In the genomic region with DNA sequence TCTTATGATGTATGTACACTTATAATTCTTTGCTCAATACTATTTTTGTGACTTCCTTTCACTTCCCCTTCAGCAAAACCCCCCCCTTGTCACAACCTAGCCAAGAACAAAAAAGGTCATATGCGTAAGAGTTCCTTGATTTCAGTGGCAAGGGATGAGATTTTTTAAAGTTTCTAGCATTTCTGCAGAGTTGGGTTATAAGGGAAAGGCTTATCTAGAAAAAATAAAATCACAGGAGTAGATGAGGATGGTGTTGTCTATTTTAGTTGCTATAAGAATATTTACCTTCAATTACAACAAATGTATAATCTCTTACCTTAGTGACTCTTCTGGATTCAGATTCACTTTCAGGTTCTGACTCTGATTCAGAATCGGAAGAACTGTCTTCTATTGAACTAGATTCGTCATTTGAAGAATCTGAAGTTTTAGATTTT, we compare ENCODE assay signal across 16 cellular contexts.
DNase-seq lines count a peak whose midpoint lies in the region; ATAC-seq, FAIRE-seq and TF ChIP-seq lines count a peak whose summit lies in the region.
"Had no signal": no experiment of that assay in that cellular context is flagged by ENCODE, and none has a peak within 500 bp of the region (broad histone marks: within the 10 kb centered on the region; RNA-seq: fewer than 3 reads in every experiment).

No MANE protein-coding gene starts in this region.

- 48% methylated on average over 3 of the region's 3 CpGs for WGBS in GM12878 (ENCODE audit: insufficient coverage, insufficient replicate concordance, low lambda C conversion rate, missing lambda C conversion rate)
- WGBS in neuronal stem cell (ENCODE audit: extremely low coverage in 2 of 2, insufficient read length in 2 of 2, insufficient replicate concordance in 1 of 2), 2 donors, result no CpG with 5 or more reads among the region's 3 CpGs

- H3K4ac ChIP-seq in neuronal stem cell (ENCODE audit: low read length), result no peak overlapping the region

- H2BK12ac ChIP-seq in neuronal stem cell (ENCODE audit: low read length), result no peak overlapping the region

- H2AFZ ChIP-seq in GM12878 (ENCODE audit: control insufficient read depth, low read depth, low read length), result no peak overlapping the region
- H2AFZ ChIP-seq in neuronal stem cell (ENCODE audit: low read length), result no peak overlapping the region
- H2AFZ ChIP-seq: neural progenitor cell had no signal

- H3K4me3 Mint-ChIP-seq in activated naive CD4-positive, alpha-beta T cell treated with anti-CD3 and anti-CD28 coated beads, Interleukin-2, amount 10 ng/mL, durations not matched to agents 7 days and 5 days, result no peak overlapping the region
- H3K4me3 Mint-ChIP-seq: activated naive CD8-positive, alpha-beta T cell treated with anti-CD3 and anti-CD28 coated beads, Interleukin-2, amount 10 ng/mL, durations not matched to agents 7 days and 5 days; neural progenitor cell had no signal

- no peak overlapping the region for H3K14ac ChIP-seq in neuronal stem cell (ENCODE audit: low read length)

- TF ChIP-seq CTCF in GM12878 (IDR thresholded peaks at IDR 0.05 in 2 of 3, conservative IDR thresholded peaks at IDR 0.05 in 1 of 3; ENCODE audit: control insufficient read depth in 2 of 3, extremely low read depth in 1 of 3, insufficient read depth in 1 of 3, low read depth in 3 of 3, low read length in 3 of 3), result no peak

- TF ChIP-seq RAD21 in GM12878 (IDR thresholded peaks at IDR 0.05; ENCODE audit: insufficient read depth, low read depth, low read length), result no peak

- H2BK120ac ChIP-seq in neuronal stem cell (ENCODE audit: low read depth, low read length), result no peak overlapping the region

- H3K4me3 ChIP-seq in GM12878 (peak overlapping the region; percentile 29; the same call in 1 of the 2 replicates), neuronal stem cell (ENCODE audit: low read length in 2 of 2) (no peak overlapping the region)
- H3K4me3 ChIP-seq: neural progenitor cell had no signal

- no peak overlapping the region for H4K91ac ChIP-seq in neuronal stem cell (ENCODE audit: low read depth, low read length, poor library complexity)

- in situ Hi-C loops in GM12878 (cut with MboI), result no loop called here

- no peaks in the 10 kb centered on the region for H4K20me1 ChIP-seq in GM12878 (ENCODE audit: control insufficient read depth, insufficient read depth)

- H3K27ac ChIP-seq in GM12878 (ENCODE audit: control insufficient read depth, insufficient read depth) (peak overlapping the region; percentile 77), neuronal stem cell (replicated peaks; ENCODE audit: low read length) (no peak overlapping the region)
- H3K27ac ChIP-seq: neural progenitor cell had no signal

- no peak for TF ChIP-seq POLR2A in GM12878 (IDR thresholded peaks at IDR 0.05; ENCODE audit: low read depth, low read length)

- DNase-seq in GM12878 (ENCODE audit: low read depth, low spot score) (peak; percentile 35), GF-D8 (lab: John Stamatoyannopoulos, UW) (no peak), AG20443 (ENCODE audit: low spot score) (no peak), neuronal stem cell (ENCODE audit: low spot score) (no peak)
- DNase-seq in activated naive CD4-positive, alpha-beta T cell treated with anti-CD3 and anti-CD28 coated beads, Interleukin-2, amount 10 ng/mL, durations not matched to agents 7 days and 5 days, result no peak
- DNase-seq: activated naive CD8-positive, alpha-beta T cell treated with anti-CD3 and anti-CD28 coated beads, Interleukin-2, amount 10 ng/mL, durations not matched to agents 7 days and 5 days; C1 segment of cervical spinal cord; hippocampal formation; NCI-H1092 treated with DMSO at 0.1 percent for 48 hours; NCI-H446 treated with DMSO at 0.1 percent for 48 hours had no signal

- H3K9ac ChIP-seq in GM12878 (ENCODE audit: control insufficient read depth, insufficient read depth, low read length), result no peak overlapping the region; the same call in 1 of the 2 replicates
- no peak overlapping the region for H3K9ac ChIP-seq in neuronal stem cell (ENCODE audit: low read depth, low read length, poor library complexity)
- H3K9ac ChIP-seq: neural progenitor cell had no signal

- SMC1A ChIA-PET in GM12878 (lab: Charles Lee; ENCODE audit: uncharacterized antibody, unreplicated experiment), result no interaction called here

- H4K8ac ChIP-seq in neuronal stem cell (ENCODE audit: low read depth, low read length), result no peak overlapping the region

- no peaks in the 10 kb centered on the region for H3K4me1 Mint-ChIP-seq in activated naive CD4-positive, alpha-beta T cell treated with anti-CD3 and anti-CD28 coated beads, Interleukin-2, amount 10 ng/mL, durations not matched to agents 7 days and 5 days

- H3K9me3 Mint-ChIP-seq in activated naive CD4-positive, alpha-beta T cell treated with anti-CD3 and anti-CD28 coated beads, Interleukin-2, amount 10 ng/mL, durations not matched to agents 7 days and 5 days, result no peaks in the 10 kb centered on the region
- H3K9me3 Mint-ChIP-seq: activated naive CD8-positive, alpha-beta T cell treated with anti-CD3 and anti-CD28 coated beads, Interleukin-2, amount 10 ng/mL, durations not matched to agents 7 days and 5 days; neural progenitor cell had no signal

- no peaks in the 10 kb centered on the region for H3K79me1 ChIP-seq in neuronal stem cell (ENCODE audit: low read depth, low read length)

- ATAC-seq in GM18519 (IDR thresholded peaks at IDR 0.05; ENCODE audit: low FRiP score, unreplicated experiment) (peak; percentile 49), GM21576 (IDR thresholded peaks at IDR 0.05; ENCODE audit: unreplicated experiment) (peak; percentile 50), HG03354 (IDR thresholded peaks at IDR 0.05; ENCODE audit: poor library complexity, severe bottlenecking, unreplicated experiment) (peak; percentile 84), GM12878 (peak; percentile 83)

- H3K18ac ChIP-seq in neuronal stem cell (ENCODE audit: low read length), result no peak overlapping the region

- H3K4me2 ChIP-seq in GM12878 (ENCODE audit: control insufficient read depth, insufficient read depth) (peak overlapping the region; percentile 63), neuronal stem cell (ENCODE audit: insufficient read depth, low read length, poor library complexity, severe bottlenecking) (no peak overlapping the region)
- H3K4me2 ChIP-seq: neural progenitor cell had no signal

- BruUV-seq in GM12878 (replicated peaks; lab: Mats Ljungman, UMichigan), result no TSS peak

- H2AK5ac ChIP-seq in neuronal stem cell (ENCODE audit: low read depth, low read length), result no peak overlapping the region

- no peaks in the 10 kb centered on the region for H3K79me2 ChIP-seq in GM12878 (ENCODE audit: control insufficient read depth, insufficient read depth, low read length)

- peaks cover 28% of the 10 kb centered on the region for H3K36me3 Mint-ChIP-seq in activated naive CD4-positive, alpha-beta T cell treated with anti-CD3 and anti-CD28 coated beads, Interleukin-2, amount 10 ng/mL, durations not matched to agents 7 days and 5 days

- POLR2A ChIA-PET in GM12878 (lab: Charles Lee), result no interaction called here

- peak; percentile 59 for FAIRE-seq in GM12878 (lab: Jason Lieb, UNC)
- FAIRE-seq: HTR-8/SVneo, TTC549 had no signal

- H3K9me3 ChIP-seq in GM12878 (replicated peaks; ENCODE audit: control insufficient read depth, insufficient read depth, low read length), result no peaks in the 10 kb centered on the region
- no peaks in the 10 kb centered on the region for H3K9me3 ChIP-seq in neuronal stem cell (replicated peaks in 1 of 2; ENCODE audit: control insufficient read depth in 2 of 2, insufficient read depth in 1 of 2, low read depth in 1 of 2, low read length in 2 of 2)

- H3K36me3 ChIP-seq in GM12878 (ENCODE audit: control insufficient read depth in 2 of 2, insufficient read depth in 2 of 2, low read length in 1 of 2), result peaks cover 1 to 3% of the 10 kb centered on the region in 2 experiments; a peak in 1 of 4 replicates
- peaks cover 0 to 95% of the 10 kb centered on the region in 2 donors for H3K36me3 ChIP-seq in neuronal stem cell (replicated peaks in 1 of 2; ENCODE audit: control insufficient read depth in 2 of 2, insufficient read depth in 2 of 2, low read length in 2 of 2)

- RAD21 ChIA-PET in GM12878 (lab: Charles Lee; ENCODE audit: unreplicated experiment), result no interaction called here

- CTCF ChIA-PET in GM12878 (lab: Yijun Ruan, JAX), result no interaction called here
- CTCF ChIA-PET in activated naive CD4-positive, alpha-beta T cell treated with anti-CD3 and anti-CD28 coated beads, Interleukin-2, amount 10 ng/mL, durations not matched to agents 7 days and 5 days (lab: Charles Lee), result no interaction called here

- H3K27ac Mint-ChIP-seq in activated naive CD4-positive, alpha-beta T cell treated with anti-CD3 and anti-CD28 coated beads, Interleukin-2, amount 10 ng/mL, durations not matched to agents 7 days and 5 days, result no peak overlapping the region
- H3K27ac Mint-ChIP-seq: activated naive CD8-positive, alpha-beta T cell treated with anti-CD3 and anti-CD28 coated beads, Interleukin-2, amount 10 ng/mL, durations not matched to agents 7 days and 5 days; neural progenitor cell had no signal

- no peak overlapping the region for H2BK5ac ChIP-seq in neuronal stem cell (ENCODE audit: low read length)

- H2BK15ac ChIP-seq in neuronal stem cell (ENCODE audit: low read length), result no peak overlapping the region

- no peaks in the 10 kb centered on the region for H3K27me3 Mint-ChIP-seq in activated naive CD4-positive, alpha-beta T cell treated with anti-CD3 and anti-CD28 coated beads, Interleukin-2, amount 10 ng/mL, durations not matched to agents 7 days and 5 days
- H3K27me3 Mint-ChIP-seq: activated naive CD8-positive, alpha-beta T cell treated with anti-CD3 and anti-CD28 coated beads, Interleukin-2, amount 10 ng/mL, durations not matched to agents 7 days and 5 days had no signal

- peak; percentile 52 to 76; a peak in 3 of 4 replicates for TF ChIP-seq EP300 in GM12878 (IDR thresholded peaks at IDR 0.05; ENCODE audit: borderline replicate concordance in 1 of 2, control insufficient read depth in 1 of 2, low read depth in 2 of 2, low read length in 2 of 2)

- intact Hi-C loops in GM12878 (cut with micrococcal nuclease; ENCODE audit: unreplicated experiment), result no loop called here

- no peak overlapping the region for H3K23ac ChIP-seq in neuronal stem cell (ENCODE audit: low read depth, low read length, poor library complexity)

- H3K27me3 ChIP-seq in GM12878 (replicated peaks in 1 of 2; ENCODE audit: control insufficient read depth in 2 of 2, insufficient read depth in 2 of 2, low read length in 1 of 2) (no peaks in the 10 kb centered on the region), neuronal stem cell (ENCODE audit: control insufficient read depth in 3 of 3, insufficient read depth in 3 of 3, low read depth in 1 of 3, low read length in 3 of 3) (no peaks in the 10 kb centered on the region)
- H3K27me3 ChIP-seq: neural progenitor cell had no signal

- peaks cover 31% of the 10 kb centered on the region; the same call in 1 of the 2 replicates for H3K4me1 ChIP-seq in GM12878 (ENCODE audit: control insufficient read depth, insufficient read depth, low read length)
- peaks cover 0 to 1% of the 10 kb centered on the region in 2 donors for H3K4me1 ChIP-seq in neuronal stem cell (ENCODE audit: control insufficient read depth in 2 of 2, insufficient read depth in 1 of 2, low read depth in 1 of 2, low read length in 2 of 2)

TF ChIP-seq in GM12878, 131 proteins besides CTCF, POLR2A, EP300 and RAD21 (continues in another document):
- 0 out of 2 replicates have a peak, but pooled peaks have one; percentile 14 for TF ChIP-seq NR2C1 (IDR thresholded peaks at IDR 0.05)
